ENCODE assay signal across 16 cellular contexts in the genomic region with DNA sequence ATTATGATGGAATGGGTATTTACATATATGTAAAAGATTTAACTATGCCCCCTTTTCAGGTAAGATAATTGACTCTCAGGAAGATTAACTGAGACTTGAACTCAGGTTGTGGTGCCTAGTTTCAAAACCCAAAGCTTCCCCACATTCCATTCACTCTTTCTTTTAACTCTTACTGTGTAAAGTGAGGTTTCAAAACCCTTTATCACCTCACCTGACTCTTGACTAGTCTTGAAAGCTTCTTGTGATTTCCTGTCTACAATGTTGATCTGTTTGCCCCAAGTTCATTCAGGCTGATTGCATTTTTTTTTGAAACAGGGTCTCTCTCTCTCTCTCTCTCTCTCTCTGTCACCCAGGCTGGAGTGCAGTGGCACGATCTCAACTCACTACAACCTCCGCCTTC. TPM values are rescaled to one million over a fixed set of nuclear protein-coding genes. Genes with fewer than 3 reads are reported as not detected.
DNase-seq lines count a peak whose midpoint lies in the region; ATAC-seq, FAIRE-seq and TF ChIP-seq lines count a peak whose summit lies in the region.
"Had no signal": no experiment of that assay in that cellular context is flagged by ENCODE, and none has a peak within 500 bp of the region (broad histone marks: within the 10 kb centered on the region; RNA-seq: fewer than 3 reads in every experiment).

No MANE protein-coding gene starts in this region.

- FAIRE-seq in GM19239 (lab: Jason Lieb, UNC): peak; percentile 31
- FAIRE-seq: A204.1, GM12892, K562 had no signal

- no peak for TF ChIP-seq CTCF in sigmoid colon (IDR thresholded peaks at IDR 0.05)

- intact Hi-C loops in sigmoid colon (cut with DNase I): no loop called here

- 78 to 81% methylated on average over 2 of the region's 2 CpGs for WGBS in sigmoid colon, 2 donors

- no peaks in the 10 kb centered on the region for H3K4me1 ChIP-seq in sigmoid colon

- no peaks in the 10 kb centered on the region for H3K9me3 ChIP-seq in sigmoid colon

- no peaks in the 10 kb centered on the region for H3K27me3 ChIP-seq in sigmoid colon

- H3K27me3 Mint-ChIP-seq in central memory CD8-positive, alpha-beta T cell: no peaks in the 10 kb centered on the region
- no peaks in the 10 kb centered on the region for H3K27me3 Mint-ChIP-seq in effector memory CD8-positive, alpha-beta T cell
- H3K27me3 Mint-ChIP-seq: B cell; CD4-positive, alpha-beta T cell had no signal

- H3K4me3 Mint-ChIP-seq in central memory CD8-positive, alpha-beta T cell: no peak overlapping the region
- H3K4me3 Mint-ChIP-seq in effector memory CD8-positive, alpha-beta T cell: no peak overlapping the region
- H3K4me3 Mint-ChIP-seq: B cell; CD4-positive, alpha-beta T cell had no signal

- no peak overlapping the region for H3K4me3 ChIP-seq in Jurkat, Clone E6-1 (ENCODE audit: low read length)
- H3K4me3 ChIP-seq in sigmoid colon: no peak overlapping the region
- H3K4me3 ChIP-seq: K562 had no signal

- H3K4me1 Mint-ChIP-seq in central memory CD8-positive, alpha-beta T cell: no peaks in the 10 kb centered on the region
- no peaks in the 10 kb centered on the region for H3K4me1 Mint-ChIP-seq in effector memory CD8-positive, alpha-beta T cell (ENCODE audit: low read depth in 2 of 2)
- H3K4me1 Mint-ChIP-seq: B cell had no signal

- no peaks in the 10 kb centered on the region for H3K36me3 ChIP-seq in sigmoid colon

- no peak for TF ChIP-seq POLR2A in sigmoid colon (IDR thresholded peaks at IDR 0.05)

- no peaks in the 10 kb centered on the region for H3K36me3 Mint-ChIP-seq in central memory CD8-positive, alpha-beta T cell (ENCODE audit: insufficient read depth)
- H3K36me3 Mint-ChIP-seq in effector memory CD8-positive, alpha-beta T cell (ENCODE audit: insufficient read depth): peaks cover 4% of the 10 kb centered on the region

- TF ChIP-seq EP300 in sigmoid colon (IDR thresholded peaks at IDR 0.05): no peak

- H3K27ac ChIP-seq in sigmoid colon: no peak overlapping the region
- H3K27ac ChIP-seq: HL-60 had no signal

- ATAC-seq in GM18498 (IDR thresholded peaks at IDR 0.05; ENCODE audit: unreplicated experiment): peak; percentile 56
- ATAC-seq in central memory CD8-positive, alpha-beta T cell (replicated peaks; ENCODE audit: extremely low read depth, poor library complexity, severe bottlenecking): no peak
- ATAC-seq in effector memory CD8-positive, alpha-beta T cell (replicated peaks): no peak
- no peak for ATAC-seq in left lobe of liver

- no peaks in the 10 kb centered on the region for H3K9me3 Mint-ChIP-seq in central memory CD8-positive, alpha-beta T cell
- H3K9me3 Mint-ChIP-seq in effector memory CD8-positive, alpha-beta T cell: no peaks in the 10 kb centered on the region
- H3K9me3 Mint-ChIP-seq: CD4-positive, alpha-beta T cell had no signal

- peak overlapping the region; percentile 11 for H3K27ac Mint-ChIP-seq in central memory CD8-positive, alpha-beta T cell (ENCODE audit: low read depth)
- peak overlapping the region in 1 of 2 donors; percentile 36 for H3K27ac Mint-ChIP-seq in effector memory CD8-positive, alpha-beta T cell
- H3K27ac Mint-ChIP-seq: B cell; CD4-positive, alpha-beta T cell had no signal

- no peak for DNase-seq in GM19239 (ENCODE audit: insufficient read length, low spot score)
- peak; percentile 2 for DNase-seq in Jurkat, Clone E6-1 (ENCODE audit: low read depth, low spot score)
- DNase-seq in central memory CD8-positive, alpha-beta T cell (ENCODE audit: low spot score in 2 of 2): no peak
- DNase-seq in sigmoid colon: no peak
- DNase-seq in effector memory CD8-positive, alpha-beta T cell: no peak
- no peak for DNase-seq in left lobe of liver (ENCODE audit: low spot score)
- DNase-seq: Calu3; CD4-positive, alpha-beta T cell; DMS 273 treated with DMSO at 0.1 percent for 48 hours; HCEC 1CT had no signal

RNA-seq across cellular contexts. Expression of a gene that starts 40.5 kb away (rescaled TPM):
- 11.6 TPM for polyA plus RNA-seq in Jurkat, Clone E6-1 (2012; ENCODE audit: insufficient read depth, insufficient read length)
- total RNA-seq in sigmoid colon (10 to 100 TPM; 34.2 to 63.1 (median 55.9) TPM), left lobe of liver (31.0 TPM)
- 10 to 100 TPM in 2 of 3 donors, 1 to 10 TPM in 1; 7.8 to 18.5 (median 10.7) TPM for polyA plus RNA-seq in sigmoid colon
